Comparison of ENCODE assay signal across 19 cellular contexts in the genomic region with DNA sequence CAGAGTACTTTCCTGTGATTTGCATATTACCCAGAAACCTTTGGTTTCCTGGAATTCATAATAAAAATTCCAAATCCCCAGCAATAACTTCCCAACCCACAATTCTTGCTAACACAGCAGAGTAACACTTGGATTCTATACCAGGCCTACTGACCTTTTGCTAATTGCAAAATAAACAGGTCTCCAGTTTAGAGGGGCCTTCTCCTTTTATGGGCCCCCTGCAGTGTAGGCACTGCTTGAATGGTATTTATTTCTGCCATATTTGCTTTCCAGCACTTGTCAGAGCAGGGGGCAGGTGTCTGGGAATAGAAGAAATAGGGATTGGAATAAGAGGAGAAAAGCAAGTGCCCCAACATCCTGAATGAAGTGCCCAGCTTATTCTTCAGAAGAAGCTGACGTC.
"Had no signal": no experiment of that assay in that cellular context is flagged by ENCODE, and none has a peak within 500 bp of the region (broad histone marks: within the 10 kb centered on the region; RNA-seq: fewer than 3 reads in every experiment).

No MANE protein-coding gene starts in this region.

- H3K4me1 ChIP-seq: lower lobe of right lung, prostate gland, right atrium auricular region, spleen, testis, tibial artery had no signal

- H3K36me3 ChIP-seq: lower lobe of right lung, prostate gland, right atrium auricular region, spleen, tibial artery had no signal

- H3K4me3 ChIP-seq: dorsolateral prefrontal cortex, lower lobe of right lung, prostate gland, right atrium auricular region, skin epidermis, spleen, testis, tibial artery had no signal

- ATAC-seq: left ventricle myocardium superior; lower lobe of right lung; naive thymus-derived CD8-positive, alpha-beta T cell; stimulated activated memory B cell treated with anti-CD40 and anti-IgM and Interleukin-4, amounts not matched to agents 10 μg/mL and 1 μg/mL and 100 μg/mL, for 72 hours; stimulated activated naive CD8-positive, alpha-beta T cell treated with anti-CD3 and anti-CD28 coated beads, Interleukin-15, Interleukin-2, amounts not matched to agents 100 U/mL and 50 U/mL, for 24 hours had no signal

- DNase-seq: cortex of kidney; dorsolateral prefrontal cortex; effector CD4-positive, alpha-beta T cell; hypothalamus; left ventricle myocardium superior; lower lobe of right lung; naive thymus-derived CD8-positive, alpha-beta T cell; nephron progenitor cell; nucleus accumbens; spleen; stimulated activated CD4-positive, alpha-beta T cell treated with anti-CD3 and anti-CD28 coated beads, Interleukin-4, amount 100 ng/mL, for 4 hours; stimulated activated naive CD8-positive, alpha-beta T cell treated with anti-CD3 and anti-CD28 coated beads, Interleukin-15, Interleukin-2, amounts not matched to agents 100 U/mL and 50 U/mL, for 24 hours; substantia nigra; testis; tibial artery had no signal

- H3K9me3 ChIP-seq: lower lobe of right lung, prostate gland, right atrium auricular region, spleen, testis, tibial artery had no signal

- H3K27ac ChIP-seq: dorsolateral prefrontal cortex, lower lobe of right lung, prostate gland, right atrium auricular region, skin epidermis, spleen, testis, tibial artery had no signal
